18 cellular contexts compared by ENCODE assay signal in the genomic region with DNA sequence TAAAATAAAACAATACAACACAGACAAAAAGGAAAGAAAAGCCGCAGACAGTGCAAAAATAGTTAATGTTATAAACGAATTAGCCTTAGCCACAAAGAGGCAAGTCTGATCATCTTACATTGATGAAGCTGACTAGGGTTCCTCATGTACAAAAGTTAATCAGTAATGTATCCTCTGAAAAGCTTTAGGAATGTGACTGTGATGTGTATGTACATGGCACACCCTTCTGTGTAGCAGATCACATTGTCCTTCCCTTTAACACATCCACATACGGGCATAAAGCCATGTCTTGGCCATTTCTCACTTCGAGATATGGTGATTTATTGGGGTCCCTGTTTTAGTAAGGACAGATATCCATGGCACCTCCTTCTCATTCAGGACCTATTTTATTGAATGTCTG.
"Had no signal": no experiment of that assay in that cellular context is flagged by ENCODE, and none has a peak within 500 bp of the region (broad histone marks: within the 10 kb centered on the region; RNA-seq: fewer than 3 reads in every experiment).

No MANE protein-coding gene starts in this region.

- H3K9me3 ChIP-seq: esophagus squamous epithelium, left lung, prostate gland, sigmoid colon, thoracic aorta, tibial nerve, upper lobe of left lung had no signal

- H3K36me3 ChIP-seq: esophagus squamous epithelium, left lung, prostate gland, sigmoid colon, spleen, thoracic aorta, tibial nerve, upper lobe of left lung had no signal

- H3K27ac ChIP-seq: esophagus squamous epithelium, left lung, prostate gland, sigmoid colon, spleen, thoracic aorta, tibial nerve, upper lobe of left lung had no signal

- H3K4me1 ChIP-seq: esophagus squamous epithelium, left lung, prostate gland, sigmoid colon, spleen, tibial nerve, upper lobe of left lung had no signal

- DNase-seq: cortex of kidney; effector memory CD8-positive, alpha-beta T cell; erythroblast; esophagus squamous epithelium; foreskin melanocyte; left lung; mesenchymal stem cell; naive thymus-derived CD8-positive, alpha-beta T cell; nephron progenitor cell; nucleus accumbens; right cardiac atrium; sigmoid colon; spleen; stimulated activated naive B cell treated with anti-CD40 and anti-IgM and Interleukin-4, amounts not matched to agents 10 μg/mL and 1 μg/mL and 100 μg/mL, for 72 hours; upper lobe of left lung had no signal

- H3K4me3 ChIP-seq: esophagus squamous epithelium, left lung, prostate gland, sigmoid colon, spleen, thoracic aorta, tibial nerve, upper lobe of left lung had no signal

- H3K27me3 ChIP-seq: esophagus squamous epithelium, left lung, sigmoid colon, spleen, tibial nerve, upper lobe of left lung had no signal
